In the genomic region with DNA sequence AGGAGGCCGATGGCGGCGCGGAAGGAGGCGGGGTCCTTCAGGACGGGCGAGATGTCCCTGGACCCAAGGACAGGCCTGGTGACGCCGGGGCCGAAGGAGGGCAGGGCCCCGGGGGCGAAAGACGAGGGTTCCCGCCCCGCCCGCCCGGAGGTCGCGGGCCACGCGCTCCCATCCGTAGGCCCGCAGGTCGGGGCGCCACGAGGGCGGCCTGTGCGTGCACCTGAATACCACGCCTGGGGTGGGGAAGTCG, we compare ENCODE assay signal across 8 cellular contexts.
DNase-seq lines count a peak whose midpoint lies in the region; ATAC-seq lines count a peak whose summit lies in the region.

No MANE protein-coding gene starts in this region.

- H3K4me1 Mint-ChIP-seq in memory B cell = peaks cover 13% of the 10 kb centered on the region

- no peaks in the 10 kb centered on the region for H3K27me3 Mint-ChIP-seq in memory B cell

- peak overlapping the region; percentile 77 for H3K27ac ChIP-seq in angular gyrus (ENCODE audit: low read depth, low read length)

- peak overlapping the region; percentile 91 for H3K27ac Mint-ChIP-seq in memory B cell

- no peaks in the 10 kb centered on the region for H3K9me3 Mint-ChIP-seq in memory B cell

- peak overlapping the region; percentile 99 for H3K4me3 Mint-ChIP-seq in memory B cell

- DNase-seq in memory B cell (ENCODE audit: low spot score in 2 of 2) (peak in 1 of 2 donors; percentile 41), NCI-H2227 treated with DMSO at 0.1 percent for 48 hours (lab: John Stamatoyannopoulos, UW) (no peak), NCI-H1694 (lab: John Stamatoyannopoulos, UW) (no peak), inferior parietal cortex (ENCODE audit: extremely low spot score) (no peak), activated gamma-delta T cell treated with Interleukin-2 at 50 U/mL for 16 hours (no peak)

- peaks cover 1% of the 10 kb centered on the region for H3K36me3 Mint-ChIP-seq in memory B cell

- ATAC-seq in GM18508 (IDR thresholded peaks at IDR 0.05; ENCODE audit: insufficient read depth, unreplicated experiment) = peak; percentile 8
- ATAC-seq in HG02852 (IDR thresholded peaks at IDR 0.05; ENCODE audit: unreplicated experiment) = peak; percentile 11
- no peak for ATAC-seq in memory B cell (ENCODE audit: low read depth)
